ENCODE assay signal across 13 cellular contexts in genomic region chr16:26019406-26019805, GRCh38.
DNase-seq lines count a peak whose midpoint lies in the region; TF ChIP-seq lines count a peak whose summit lies in the region.
"Had no signal": no experiment of that assay in that cellular context is flagged by ENCODE, and none has a peak within 500 bp of the region (broad histone marks: within the 10 kb centered on the region; RNA-seq: fewer than 3 reads in every experiment).

No MANE protein-coding gene starts in this region.

- DNase-seq in COLO668 (lab: John Stamatoyannopoulos, UW; ENCODE audit: unreplicated experiment) (peak; percentile 34), NCI-H1105 (lab: John Stamatoyannopoulos, UW) (peak; percentile 54), SHP77 treated with DMSO at 0.1 percent for 48 hours (lab: John Stamatoyannopoulos, UW) (peak; percentile 82), endothelial cell (ENCODE audit: low spot score) (no peak), epidermal melanocyte (ENCODE audit: insufficient read length, low spot score) (no peak)
- DNase-seq in activated effector memory CD4-positive, alpha-beta T cell treated with Interleukin-2 at 50 U/mL for 16 hours = no peak
- DNase-seq: C1 segment of cervical spinal cord; CD4-positive, alpha-beta T cell; DMS79; H9 had no signal

- H3K27ac ChIP-seq in neural cell (ENCODE audit: low read length) = peak overlapping the region; percentile 40

- H3K79me2 ChIP-seq in neural cell (replicated peaks; ENCODE audit: insufficient read depth, low read length) = no peaks in the 10 kb centered on the region

- no peak for TF ChIP-seq CTCF in neural cell (IDR thresholded peaks at IDR 0.05; ENCODE audit: poor library complexity, severe bottlenecking)
- no peak for TF ChIP-seq CTCF in endothelial cell (IDR thresholded peaks at IDR 0.05; ENCODE audit: unreplicated experiment)

- no peaks in the 10 kb centered on the region for H3K9me3 ChIP-seq in neural cell (ENCODE audit: low read length)

- peaks cover 4% of the 10 kb centered on the region for H3K36me3 Mint-ChIP-seq in endothelial cell (ENCODE audit: low read depth, unreplicated experiment)

- no peak overlapping the region for H2AFZ ChIP-seq in neural cell (ENCODE audit: low read depth, low read length)
- H2AFZ ChIP-seq: GM23338 had no signal

- no peaks in the 10 kb centered on the region for H3K9me2 ChIP-seq in neural cell (ENCODE audit: insufficient read depth, low read length)

- H3K27ac Mint-ChIP-seq in endothelial cell (ENCODE audit: unreplicated experiment) = no peak overlapping the region
- H3K27ac Mint-ChIP-seq: B cell; CD4-positive, alpha-beta T cell; GM23338; H9 had no signal

- no peaks in the 10 kb centered on the region for H3K27me3 ChIP-seq in neural cell (ENCODE audit: insufficient read depth, low read depth, low read length)

- no peak overlapping the region for H3K4me3 Mint-ChIP-seq in endothelial cell (ENCODE audit: unreplicated experiment)
- H3K4me3 Mint-ChIP-seq: B cell; CD4-positive, alpha-beta T cell; GM23338; H9 had no signal

- no peak for TF ChIP-seq RAD21 in neural cell (conservative IDR thresholded peaks at IDR 0.05)

- no peak for TF ChIP-seq EP300 in neural cell (conservative IDR thresholded peaks at IDR 0.05; ENCODE audit: poor library complexity, severe bottlenecking)

- H3K27me3 Mint-ChIP-seq in endothelial cell (ENCODE audit: unreplicated experiment) = peaks cover 2% of the 10 kb centered on the region

- H3K4me1 Mint-ChIP-seq in endothelial cell (ENCODE audit: unreplicated experiment) = no peaks in the 10 kb centered on the region
- H3K4me1 Mint-ChIP-seq: B cell had no signal

- peaks cover 6% of the 10 kb centered on the region for H3F3A ChIP-seq in neural cell (ENCODE audit: insufficient read depth, low read length, poor library complexity, severe bottlenecking)

- peaks cover 10% of the 10 kb centered on the region for H3K9me3 Mint-ChIP-seq in endothelial cell (ENCODE audit: unreplicated experiment)

- no peak overlapping the region for H3K9ac ChIP-seq in neural cell (ENCODE audit: low read length)

- peak overlapping the region; percentile 40 for H3K4me3 ChIP-seq in neural cell (ENCODE audit: low read length)
- H3K4me3 ChIP-seq: GM23338 had no signal

- H3K4me2 ChIP-seq in neural cell (ENCODE audit: low read length) = no peak overlapping the region
- H3K4me2 ChIP-seq: GM23338 had no signal

- no peaks in the 10 kb centered on the region for H4K20me1 ChIP-seq in neural cell (ENCODE audit: insufficient read depth)

- no peaks in the 10 kb centered on the region for H3K36me3 ChIP-seq in neural cell (ENCODE audit: insufficient read depth, low read length)

TF ChIP-seq in neural cell, 6 proteins besides CTCF, POLR2A, EP300 and RAD21:
- TF ChIP-seq EZH2 (IDR thresholded peaks at IDR 0.05; ENCODE audit: borderline replicate concordance, insufficient read depth, low read length, poor library complexity, severe bottlenecking) (no peak), POLR2AphosphoS5 (IDR thresholded peaks at IDR 0.05) (no peak), REST (IDR thresholded peaks at IDR 0.05; ENCODE audit: borderline replicate concordance) (no peak), TAF1 (IDR thresholded peaks at IDR 0.05; ENCODE audit: low read depth) (no peak), SMC3 (conservative IDR thresholded peaks at IDR 0.05; ENCODE audit: poor library complexity) (no peak), MXI1 (conservative IDR thresholded peaks at IDR 0.05; ENCODE audit: poor library complexity, severe bottlenecking) (no peak)

Comparison
In these comparisons a context has a peak if more than half of its experiments do, and no peak if none do; other contexts are left out.
1. DNase-seq: peak in COLO668 (single experiment), NCI-H1105 (single experiment) and SHP77 treated with DMSO at 0.1 percent for 48 hours (single experiment); none in activated effector memory CD4-positive, alpha-beta T cell treated with Interleukin-2 at 50 U/mL for 16 hours (single experiment), endothelial cell (single experiment) and epidermal melanocyte (single experiment).